Comparison of ENCODE assay signal across 9 cellular contexts in genomic region chr1:65170511-65171142, GRCh38. TPM values are rescaled to one million over a fixed set of nuclear protein-coding genes. Genes with fewer than 3 reads are reported as not detected.
DNase-seq lines count a peak whose midpoint lies in the region; ATAC-seq, FAIRE-seq and TF ChIP-seq lines count a peak whose summit lies in the region.
"Had no signal": no experiment of that assay in that cellular context is flagged by ENCODE, and none has a peak within 500 bp of the region (broad histone marks: within the 10 kb centered on the region; RNA-seq: fewer than 3 reads in every experiment).

No MANE protein-coding gene starts in this region.

- no peaks in the 10 kb centered on the region for H3K9me3 Mint-ChIP-seq in activated CD4-positive, alpha-beta T cell treated with anti-CD3 and anti-CD28 coated beads for 36 hours (ENCODE audit: low read depth)

- no peak overlapping the region for H3K4me3 Mint-ChIP-seq in activated CD4-positive, alpha-beta T cell treated with anti-CD3 and anti-CD28 coated beads for 36 hours

- H3F3A ChIP-seq in SK-N-SH (replicated peaks; ENCODE audit: insufficient read depth): peaks cover 6% of the 10 kb centered on the region

- no peak for TF ChIP-seq EP300 in SK-N-SH (IDR thresholded peaks at IDR 0.05; ENCODE audit: borderline replicate concordance in 1 of 2, low read depth in 1 of 2, low read length in 1 of 2)

- H3K4me3 ChIP-seq in SK-N-SH (ENCODE audit: low read depth in 2 of 2, low read length in 1 of 2) (no peak overlapping the region), foreskin fibroblast (ENCODE audit: low read depth in 1 of 2, low read length in 2 of 2) (no peak overlapping the region), skeletal muscle cell (ENCODE audit: low read depth, low read length) (no peak overlapping the region), Peyer's patch (no peak overlapping the region)

- H3K4me1 Mint-ChIP-seq in activated CD4-positive, alpha-beta T cell treated with anti-CD3 and anti-CD28 coated beads for 36 hours: no peaks in the 10 kb centered on the region

- H4K20me1 ChIP-seq in SK-N-SH (ENCODE audit: insufficient read depth): no peaks in the 10 kb centered on the region

- CTCF ChIA-PET in SK-N-SH (lab: Yijun Ruan, JAX): no interaction called here
- CTCF ChIA-PET in activated CD4-positive, alpha-beta T cell treated with anti-CD3 and anti-CD28 coated beads for 36 hours (lab: Charles Lee): interaction anchor here (0.7 kb wide), 1 partner anchor 925 kb away, joined by 7 read pairs; no protein-coding TSS in a partner anchor

- H3K27me3 ChIP-seq in SK-N-SH (ENCODE audit: insufficient read depth): no peaks in the 10 kb centered on the region
- no peaks in the 10 kb centered on the region for H3K27me3 ChIP-seq in Peyer's patch

- H3K4me1 ChIP-seq in SK-N-SH (ENCODE audit: control insufficient read depth in 1 of 2, insufficient read depth in 2 of 2, low read depth in 1 of 2, low read length in 1 of 2): peaks cover 0 to 4% of the 10 kb centered on the region in 2 experiments; a peak in 2 of 4 replicates
- no peaks in the 10 kb centered on the region for H3K4me1 ChIP-seq in Peyer's patch

- no peak overlapping the region for H3K9ac ChIP-seq in SK-N-SH

- H3K36me3 Mint-ChIP-seq in activated CD4-positive, alpha-beta T cell treated with anti-CD3 and anti-CD28 coated beads for 36 hours (ENCODE audit: low read depth): no peaks in the 10 kb centered on the region

- H2AFZ ChIP-seq in SK-N-SH (ENCODE audit: low read depth): no peak overlapping the region

- peak; percentile 52 for DNase-seq in GM03348 (ENCODE audit: low spot score)
- peak; percentile 22 for DNase-seq in SK-N-SH
- peak; percentile 74 to 86 for DNase-seq in foreskin fibroblast
- peak; percentile 85 for DNase-seq in skeletal muscle cell (ENCODE audit: low read depth)
- DNase-seq in GM19239 (ENCODE audit: insufficient read length, low spot score): no peak
- DNase-seq in Peyer's patch: no peak
- DNase-seq in activated CD4-positive, alpha-beta T cell treated with anti-CD3 and anti-CD28 coated beads for 36 hours: no peak
- DNase-seq: amniotic stem cell had no signal

- H3K27ac ChIP-seq in SK-N-SH (ENCODE audit: low read depth in 2 of 2, low read length in 1 of 2) (no peak overlapping the region), Peyer's patch (no peak overlapping the region)

- POLR2A ChIA-PET in SK-N-SH (lab: Yijun Ruan, JAX): no interaction called here
- POLR2A ChIA-PET in activated CD4-positive, alpha-beta T cell treated with anti-CD3 and anti-CD28 coated beads for 36 hours (lab: Charles Lee): no interaction called here

- no peak for ATAC-seq in activated CD4-positive, alpha-beta T cell treated with anti-CD3 and anti-CD28 coated beads for 36 hours
- no peak for ATAC-seq in GM19023 (IDR thresholded peaks at IDR 0.05; ENCODE audit: unreplicated experiment)

- H3K9me3 ChIP-seq in SK-N-SH: no peaks in the 10 kb centered on the region
- H3K9me3 ChIP-seq in Peyer's patch: no peaks in the 10 kb centered on the region

- H3K4me2 ChIP-seq in SK-N-SH: no peak overlapping the region

- TF ChIP-seq CTCF in SK-N-SH (IDR thresholded peaks at IDR 0.05) (no peak), foreskin fibroblast (IDR thresholded peaks at IDR 0.05; ENCODE audit: low read depth, low read length) (no peak), Peyer's patch (IDR thresholded peaks at IDR 0.05) (no peak)

- no peak overlapping the region for H3K27ac Mint-ChIP-seq in activated CD4-positive, alpha-beta T cell treated with anti-CD3 and anti-CD28 coated beads for 36 hours

- FAIRE-seq in GM19239 (lab: Jason Lieb, UNC): no peak

- 91% methylated on average over 10 of the region's 10 CpGs for WGBS in SK-N-SH (ENCODE audit: low lambda C conversion rate)

- no peaks in the 10 kb centered on the region for H3K36me3 ChIP-seq in SK-N-SH (replicated peaks in 1 of 2; ENCODE audit: control insufficient read depth in 1 of 2, insufficient read depth in 2 of 2, low read length in 1 of 2)
- no peaks in the 10 kb centered on the region for H3K36me3 ChIP-seq in Peyer's patch

- TF ChIP-seq POLR2A in Peyer's patch (IDR thresholded peaks at IDR 0.05): no peak

- no peaks in the 10 kb centered on the region for H3K27me3 Mint-ChIP-seq in activated CD4-positive, alpha-beta T cell treated with anti-CD3 and anti-CD28 coated beads for 36 hours

- H3K79me2 ChIP-seq in SK-N-SH (ENCODE audit: insufficient read depth): no peaks in the 10 kb centered on the region

- intact Hi-C loops in activated CD4-positive, alpha-beta T cell treated with anti-CD3 and anti-CD28 coated beads for 36 hours (cut with DNase I, micrococcal nuclease): no loop called here

- H3K9me2 ChIP-seq in SK-N-SH: no peaks in the 10 kb centered on the region

- no peak for TF ChIP-seq RAD21 in SK-N-SH (IDR thresholded peaks at IDR 0.05; ENCODE audit: low read length)

TF ChIP-seq in SK-N-SH, 30 proteins besides CTCF, POLR2A, EP300 and RAD21:
- TF ChIP-seq TAF1 (IDR thresholded peaks at IDR 0.05; ENCODE audit: borderline replicate concordance, low read depth, low read length) (no peak), FOSL2 (IDR thresholded peaks at IDR 0.05; ENCODE audit: borderline replicate concordance, low read depth) (no peak), RCOR1 (IDR thresholded peaks at IDR 0.05; ENCODE audit: low read length) (no peak), MEF2A (IDR thresholded peaks at IDR 0.05; ENCODE audit: borderline replicate concordance, low read depth) (no peak), CHD2 (IDR thresholded peaks at IDR 0.05; ENCODE audit: low read length, partially characterized antibody) (no peak), FOXJ3 (CRISPR knock-in tag; IDR thresholded peaks at IDR 0.05) (no peak), MAX (IDR thresholded peaks at IDR 0.05; ENCODE audit: low read depth) (no peak), SIN3A (IDR thresholded peaks at IDR 0.05; ENCODE audit: borderline replicate concordance, low read depth, low read length) (no peak)

RNA-seq across cellular contexts. Expression of gene AK4, which starts 22.6 kb away (rescaled TPM):
- 6.4 and 8.8 TPM in 2 replicates for polyA plus RNA-seq in SK-N-SH (2012; rRNA removed)
- 9.0 and 11.1 TPM in 2 replicates for polyA plus RNA-seq in SK-N-SH (2012; cell fraction: cytosol; rRNA removed)
- polyA plus RNA-seq in SK-N-SH (2012; cell fraction: nucleus; rRNA removed): 1.8 and 4.7 TPM in 2 replicates
- total RNA-seq in Peyer's patch: 10 to 100 TPM in 1 of 4 donors, 1 to 10 TPM in 3; 4.8 to 12.2 (median 6.8) TPM
- 100 to 1,000 TPM in 1 of 2 experiments, 10 to 100 TPM in 1; 90.4 to 102 TPM for total RNA-seq in activated CD4-positive, alpha-beta T cell treated with anti-CD3 and anti-CD28 coated beads for 36 hours

Comparison
In these comparisons a context has a peak if more than half of its experiments do, and no peak if none do; other contexts are left out.
1. DNase-seq: peak in GM03348 (single experiment), SK-N-SH (single experiment), foreskin fibroblast (2 of 2) and skeletal muscle cell (single experiment); none in GM19239 (single experiment), Peyer's patch (0 of 3) and activated CD4-positive, alpha-beta T cell treated with anti-CD3 and anti-CD28 coated beads for 36 hours (single experiment).
2. RNA of gene AK4, which starts 22.6 kb away (total RNA-seq): 90.4 to 102 TPM in activated CD4-positive, alpha-beta T cell treated with anti-CD3 and anti-CD28 coated beads for 36 hours; 4.8 to 12.2 TPM in Peyer's patch; every median in the first group is over 4 times any median in the second.